1 cellular context compared by ENCODE assay signal in the genomic region with DNA sequence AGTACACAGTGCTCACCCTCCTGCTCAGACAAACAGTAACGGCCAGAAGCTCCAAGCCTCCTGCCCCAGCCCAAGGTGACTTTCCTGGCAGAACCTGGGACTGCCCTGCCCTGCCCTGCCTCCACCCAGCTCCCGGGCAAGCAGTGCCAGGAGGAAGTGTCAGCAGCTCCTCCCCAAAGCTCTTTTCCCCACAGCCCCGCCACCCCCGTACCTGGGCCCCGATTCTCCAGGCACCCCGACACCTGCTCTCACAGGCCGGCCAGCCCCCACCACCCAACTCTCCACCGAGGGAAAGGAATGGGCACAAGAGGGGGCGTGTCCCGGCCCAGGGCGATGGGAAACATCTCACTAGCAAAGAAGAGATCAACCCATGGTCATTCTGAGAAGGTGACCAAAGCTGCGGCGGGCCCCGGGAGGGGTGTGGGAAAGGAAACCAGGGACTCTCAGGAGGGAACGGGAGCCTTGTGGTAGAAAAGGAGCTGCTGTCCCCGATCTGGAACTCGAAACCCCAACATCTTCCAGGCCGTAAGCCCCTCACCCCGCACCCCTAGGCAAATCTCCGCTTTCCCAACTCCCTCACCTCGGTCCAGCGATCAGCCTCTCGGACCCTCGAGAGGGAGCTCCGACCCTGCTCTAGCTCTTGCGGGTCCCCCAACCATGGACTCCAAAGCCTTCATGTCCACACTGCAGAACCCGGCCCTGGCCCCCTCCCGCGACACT.
TF ChIP-seq lines count a peak whose summit lies in the region.

No MANE protein-coding gene starts in this region.

TF ChIP-seq in HepG2, 621 proteins besides CTCF, POLR2A, EP300 and RAD21 (continued from another document and continues in another):
- TF ChIP-seq, protein P1, sequence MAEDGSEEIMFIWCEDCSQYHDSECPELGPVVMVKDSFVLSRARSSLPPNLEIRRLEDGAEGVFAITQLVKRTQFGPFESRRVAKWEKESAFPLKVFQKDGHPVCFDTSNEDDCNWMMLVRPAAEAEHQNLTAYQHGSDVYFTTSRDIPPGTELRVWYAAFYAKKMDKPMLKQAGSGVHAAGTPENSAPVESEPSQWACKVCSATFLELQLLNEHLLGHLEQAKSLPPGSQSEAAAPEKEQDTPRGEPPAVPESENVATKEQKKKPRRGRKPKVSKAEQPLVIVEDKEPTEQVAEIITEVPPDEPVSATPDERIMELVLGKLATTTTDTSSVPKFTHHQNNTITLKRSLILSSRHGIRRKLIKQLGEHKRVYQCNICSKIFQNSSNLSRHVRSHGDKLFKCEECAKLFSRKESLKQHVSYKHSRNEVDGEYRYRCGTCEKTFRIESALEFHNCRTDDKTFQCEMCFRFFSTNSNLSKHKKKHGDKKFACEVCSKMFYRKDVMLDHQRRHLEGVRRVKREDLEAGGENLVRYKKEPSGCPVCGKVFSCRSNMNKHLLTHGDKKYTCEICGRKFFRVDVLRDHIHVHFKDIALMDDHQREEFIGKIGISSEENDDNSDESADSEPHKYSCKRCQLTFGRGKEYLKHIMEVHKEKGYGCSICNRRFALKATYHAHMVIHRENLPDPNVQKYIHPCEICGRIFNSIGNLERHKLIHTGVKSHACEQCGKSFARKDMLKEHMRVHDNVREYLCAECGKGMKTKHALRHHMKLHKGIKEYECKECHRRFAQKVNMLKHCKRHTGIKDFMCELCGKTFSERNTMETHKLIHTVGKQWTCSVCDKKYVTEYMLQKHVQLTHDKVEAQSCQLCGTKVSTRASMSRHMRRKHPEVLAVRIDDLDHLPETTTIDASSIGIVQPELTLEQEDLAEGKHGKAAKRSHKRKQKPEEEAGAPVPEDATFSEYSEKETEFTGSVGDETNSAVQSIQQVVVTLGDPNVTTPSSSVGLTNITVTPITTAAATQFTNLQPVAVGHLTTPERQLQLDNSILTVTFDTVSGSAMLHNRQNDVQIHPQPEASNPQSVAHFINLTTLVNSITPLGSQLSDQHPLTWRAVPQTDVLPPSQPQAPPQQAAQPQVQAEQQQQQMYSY (CRISPR knock-in tag; IDR thresholded peaks at IDR 0.05) = peak; percentile 33; the same call in 1 of the 2 replicates
- TF ChIP-seq ZNF501 (CRISPR knock-in tag; IDR thresholded peaks at IDR 0.05) = no peak
- TF ChIP-seq, protein P2, sequence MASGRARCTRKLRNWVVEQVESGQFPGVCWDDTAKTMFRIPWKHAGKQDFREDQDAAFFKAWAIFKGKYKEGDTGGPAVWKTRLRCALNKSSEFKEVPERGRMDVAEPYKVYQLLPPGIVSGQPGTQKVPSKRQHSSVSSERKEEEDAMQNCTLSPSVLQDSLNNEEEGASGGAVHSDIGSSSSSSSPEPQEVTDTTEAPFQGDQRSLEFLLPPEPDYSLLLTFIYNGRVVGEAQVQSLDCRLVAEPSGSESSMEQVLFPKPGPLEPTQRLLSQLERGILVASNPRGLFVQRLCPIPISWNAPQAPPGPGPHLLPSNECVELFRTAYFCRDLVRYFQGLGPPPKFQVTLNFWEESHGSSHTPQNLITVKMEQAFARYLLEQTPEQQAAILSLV (CRISPR knock-in tag; IDR thresholded peaks at IDR 0.05; ENCODE audit: borderline replicate concordance) = no peak
- 0 out of 2 replicates have a peak, but pooled peaks have one; percentile 21 for TF ChIP-seq ZNF878 (CRISPR knock-in tag; IDR thresholded peaks at IDR 0.05)
- TF ChIP-seq ZFP90 (CRISPR knock-in tag; IDR thresholded peaks at IDR 0.05; ENCODE audit: borderline replicate concordance) = peak; percentile 70; the same call in 1 of the 2 replicates
- TF ChIP-seq REL (CRISPR knock-in tag; conservative IDR thresholded peaks at IDR 0.05) = no peak
- TF ChIP-seq ZNF720 (CRISPR knock-in tag; IDR thresholded peaks at IDR 0.05) = no peak
- no peak for TF ChIP-seq ZNF546 (CRISPR knock-in tag; conservative IDR thresholded peaks at IDR 0.05)
- TF ChIP-seq ARID2 (CRISPR knock-in tag; IDR thresholded peaks at IDR 0.05; ENCODE audit: borderline replicate concordance) = no peak
- no peak for TF ChIP-seq TEAD2 (CRISPR knock-in tag; IDR thresholded peaks at IDR 0.05)
- TF ChIP-seq ZEB1 (IDR thresholded peaks at IDR 0.05; ENCODE audit: insufficient replicate concordance, low read depth) = no peak
- TF ChIP-seq STAG1 (CRISPR knock-in tag; IDR thresholded peaks at IDR 0.05) = peak; percentile 38
- TF ChIP-seq JUNB (CRISPR knock-in tag; IDR thresholded peaks at IDR 0.05; ENCODE audit: borderline replicate concordance) = no peak
- TF ChIP-seq TCF7 (IDR thresholded peaks at IDR 0.05; ENCODE audit: low read depth) = no peak
- TF ChIP-seq, protein P3, sequence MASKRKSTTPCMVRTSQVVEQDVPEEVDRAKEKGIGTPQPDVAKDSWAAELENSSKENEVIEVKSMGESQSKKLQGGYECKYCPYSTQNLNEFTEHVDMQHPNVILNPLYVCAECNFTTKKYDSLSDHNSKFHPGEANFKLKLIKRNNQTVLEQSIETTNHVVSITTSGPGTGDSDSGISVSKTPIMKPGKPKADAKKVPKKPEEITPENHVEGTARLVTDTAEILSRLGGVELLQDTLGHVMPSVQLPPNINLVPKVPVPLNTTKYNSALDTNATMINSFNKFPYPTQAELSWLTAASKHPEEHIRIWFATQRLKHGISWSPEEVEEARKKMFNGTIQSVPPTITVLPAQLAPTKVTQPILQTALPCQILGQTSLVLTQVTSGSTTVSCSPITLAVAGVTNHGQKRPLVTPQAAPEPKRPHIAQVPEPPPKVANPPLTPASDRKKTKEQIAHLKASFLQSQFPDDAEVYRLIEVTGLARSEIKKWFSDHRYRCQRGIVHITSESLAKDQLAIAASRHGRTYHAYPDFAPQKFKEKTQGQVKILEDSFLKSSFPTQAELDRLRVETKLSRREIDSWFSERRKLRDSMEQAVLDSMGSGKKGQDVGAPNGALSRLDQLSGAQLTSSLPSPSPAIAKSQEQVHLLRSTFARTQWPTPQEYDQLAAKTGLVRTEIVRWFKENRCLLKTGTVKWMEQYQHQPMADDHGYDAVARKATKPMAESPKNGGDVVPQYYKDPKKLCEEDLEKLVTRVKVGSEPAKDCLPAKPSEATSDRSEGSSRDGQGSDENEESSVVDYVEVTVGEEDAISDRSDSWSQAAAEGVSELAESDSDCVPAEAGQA (IDR thresholded peaks at IDR 0.05; ENCODE audit: low read depth) = no peak
- TF ChIP-seq, protein P3 (CRISPR knock-in tag; IDR thresholded peaks at IDR 0.05; ENCODE audit: borderline replicate concordance) = peak; percentile 37; the same call in 1 of the 2 replicates
- TF ChIP-seq, protein P4, sequence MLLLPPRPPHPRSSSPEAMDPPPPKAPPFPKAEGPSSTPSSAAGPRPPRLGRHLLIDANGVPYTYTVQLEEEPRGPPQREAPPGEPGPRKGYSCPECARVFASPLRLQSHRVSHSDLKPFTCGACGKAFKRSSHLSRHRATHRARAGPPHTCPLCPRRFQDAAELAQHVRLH (CRISPR knock-in tag; IDR thresholded peaks at IDR 0.05; ENCODE audit: borderline replicate concordance, low read depth) = 0 out of 2 replicates have a peak, but pooled peaks have one; percentile 32
- no peak for TF ChIP-seq MBD4 (IDR thresholded peaks at IDR 0.05; ENCODE audit: borderline replicate concordance, low read length)
- TF ChIP-seq CENPT (CRISPR knock-in tag; IDR thresholded peaks at IDR 0.05; ENCODE audit: low read depth) = no peak
- no peak for TF ChIP-seq REXO4 (CRISPR knock-in tag; IDR thresholded peaks at IDR 0.05; ENCODE audit: borderline replicate concordance)
- TF ChIP-seq MYC (CRISPR knock-in tag; IDR thresholded peaks at IDR 0.05; ENCODE audit: borderline replicate concordance) = no peak
- TF ChIP-seq ZNF616 (CRISPR knock-in tag; IDR thresholded peaks at IDR 0.05; ENCODE audit: low read depth) = no peak
- no peak for TF ChIP-seq RXRB (CRISPR knock-in tag; IDR thresholded peaks at IDR 0.05; ENCODE audit: borderline replicate concordance)
- TF ChIP-seq HNRNPL (IDR thresholded peaks at IDR 0.05; ENCODE audit: low read depth, low read length) = peak; percentile 61; the same call in 1 of the 2 replicates
- TF ChIP-seq ZNF224 (CRISPR knock-in tag; IDR thresholded peaks at IDR 0.05) = no peak
- TF ChIP-seq, protein P5, sequence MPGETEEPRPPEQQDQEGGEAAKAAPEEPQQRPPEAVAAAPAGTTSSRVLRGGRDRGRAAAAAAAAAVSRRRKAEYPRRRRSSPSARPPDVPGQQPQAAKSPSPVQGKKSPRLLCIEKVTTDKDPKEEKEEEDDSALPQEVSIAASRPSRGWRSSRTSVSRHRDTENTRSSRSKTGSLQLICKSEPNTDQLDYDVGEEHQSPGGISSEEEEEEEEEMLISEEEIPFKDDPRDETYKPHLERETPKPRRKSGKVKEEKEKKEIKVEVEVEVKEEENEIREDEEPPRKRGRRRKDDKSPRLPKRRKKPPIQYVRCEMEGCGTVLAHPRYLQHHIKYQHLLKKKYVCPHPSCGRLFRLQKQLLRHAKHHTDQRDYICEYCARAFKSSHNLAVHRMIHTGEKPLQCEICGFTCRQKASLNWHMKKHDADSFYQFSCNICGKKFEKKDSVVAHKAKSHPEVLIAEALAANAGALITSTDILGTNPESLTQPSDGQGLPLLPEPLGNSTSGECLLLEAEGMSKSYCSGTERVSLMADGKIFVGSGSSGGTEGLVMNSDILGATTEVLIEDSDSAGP (CRISPR knock-in tag; IDR thresholded peaks at IDR 0.05; ENCODE audit: borderline replicate concordance) = no peak
- TF ChIP-seq ZNF746 (CRISPR knock-in tag; IDR thresholded peaks at IDR 0.05) = no peak
- TF ChIP-seq, protein P6, sequence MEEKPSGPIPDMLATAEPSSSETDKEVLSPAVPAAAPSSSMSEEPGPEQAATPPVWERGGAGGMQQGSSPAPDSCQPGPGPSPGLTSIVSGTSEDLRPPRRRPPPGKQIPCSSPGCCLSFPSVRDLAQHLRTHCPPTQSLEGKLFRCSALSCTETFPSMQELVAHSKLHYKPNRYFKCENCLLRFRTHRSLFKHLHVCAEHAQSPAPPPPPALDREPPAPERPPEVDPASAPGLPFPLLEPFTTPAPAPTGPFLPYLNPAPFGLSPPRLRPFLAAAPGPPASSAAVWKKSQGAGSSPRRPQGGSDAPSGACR (CRISPR knock-in tag; IDR thresholded peaks at IDR 0.05) = no peak
- 0 out of 2 replicates have a peak, but pooled peaks have one; percentile 48 for TF ChIP-seq ZSCAN31 (CRISPR knock-in tag; IDR thresholded peaks at IDR 0.05; ENCODE audit: low read depth)
- TF ChIP-seq, protein P7, sequence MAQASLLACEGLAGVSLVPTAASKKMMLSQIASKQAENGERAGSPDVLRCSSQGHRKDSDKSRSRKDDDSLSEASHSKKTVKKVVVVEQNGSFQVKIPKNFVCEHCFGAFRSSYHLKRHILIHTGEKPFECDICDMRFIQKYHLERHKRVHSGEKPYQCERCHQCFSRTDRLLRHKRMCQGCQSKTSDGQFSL (CRISPR knock-in tag; IDR thresholded peaks at IDR 0.05) = no peak
- no peak; the same call in 1 of the 2 replicates for TF ChIP-seq ZFX (CRISPR knock-in tag; IDR thresholded peaks at IDR 0.05; ENCODE audit: low read depth)
- TF ChIP-seq ZNF143 (CRISPR knock-in tag; IDR thresholded peaks at IDR 0.05) = no peak; the same call in 1 of the 2 replicates
- TF ChIP-seq BRD4 (CRISPR knock-in tag; IDR thresholded peaks at IDR 0.05) = no peak
- peak; percentile 4; the same call in 1 of the 2 replicates for TF ChIP-seq ZMYM3 (CRISPR knock-in tag; IDR thresholded peaks at IDR 0.05)
- no peak for TF ChIP-seq PAWR (CRISPR knock-in tag; IDR thresholded peaks at IDR 0.05; ENCODE audit: borderline replicate concordance)
- TF ChIP-seq ZNF225 (CRISPR knock-in tag; IDR thresholded peaks at IDR 0.05) = no peak
- TF ChIP-seq AKAP8 (CRISPR knock-in tag; IDR thresholded peaks at IDR 0.05) = no peak
- no peak for TF ChIP-seq SNRNP70 (IDR thresholded peaks at IDR 0.05; ENCODE audit: low read depth, low read length)
- no peak for TF ChIP-seq ZBTB3 (CRISPR knock-in tag; IDR thresholded peaks at IDR 0.05; ENCODE audit: borderline replicate concordance, low read depth)
- TF ChIP-seq FOSL1 (CRISPR knock-in tag; IDR thresholded peaks at IDR 0.05; ENCODE audit: borderline replicate concordance) = no peak
- peak; percentile 90 for TF ChIP-seq ZNF605 (CRISPR knock-in tag; IDR thresholded peaks at IDR 0.05)
- 0 out of 2 replicates have a peak, but pooled peaks have one; percentile 4 for TF ChIP-seq ZNF451 (CRISPR knock-in tag; IDR thresholded peaks at IDR 0.05)
- TF ChIP-seq ZNF563 (CRISPR knock-in tag; IDR thresholded peaks at IDR 0.05) = no peak
